In the genomic region with DNA sequence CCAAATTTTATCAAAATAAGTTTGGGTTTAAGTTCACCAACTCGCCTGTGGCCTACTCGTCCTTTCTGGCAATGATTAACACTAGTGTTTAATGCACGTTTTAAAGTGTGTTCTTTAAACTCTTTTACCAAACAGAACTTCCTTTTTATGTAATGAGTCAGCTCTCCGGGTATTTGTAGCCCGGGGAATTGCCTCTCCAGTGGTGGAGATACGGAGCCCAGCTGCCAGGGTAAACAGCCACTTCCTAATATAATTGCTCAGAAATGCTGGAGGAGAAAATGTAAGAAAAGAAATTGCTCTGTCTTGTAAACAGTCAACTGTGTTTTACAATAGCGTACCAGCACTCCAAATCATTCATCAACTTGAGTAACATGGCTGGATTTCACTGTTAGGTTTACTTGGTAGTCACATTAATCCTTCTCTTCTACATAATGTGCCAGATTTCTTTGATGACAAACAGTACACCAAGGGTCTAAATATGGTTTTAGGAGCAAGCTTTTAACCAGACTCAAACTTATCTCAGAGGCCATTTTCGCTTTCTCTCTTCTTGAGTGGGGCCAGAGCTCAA, we compare ENCODE assay signal across 1 cellular context.
TF ChIP-seq lines count a peak whose summit lies in the region.

No MANE protein-coding gene starts in this region.

TF ChIP-seq in K562, 482 proteins besides CTCF, POLR2A, EP300 and RAD21 (continued from another document):
- TF ChIP-seq HNRNPL (IDR thresholded peaks at IDR 0.05; ENCODE audit: low read depth, low read length), result no peak
